ENCODE assay signal across 9 cellular contexts in the genomic region with DNA sequence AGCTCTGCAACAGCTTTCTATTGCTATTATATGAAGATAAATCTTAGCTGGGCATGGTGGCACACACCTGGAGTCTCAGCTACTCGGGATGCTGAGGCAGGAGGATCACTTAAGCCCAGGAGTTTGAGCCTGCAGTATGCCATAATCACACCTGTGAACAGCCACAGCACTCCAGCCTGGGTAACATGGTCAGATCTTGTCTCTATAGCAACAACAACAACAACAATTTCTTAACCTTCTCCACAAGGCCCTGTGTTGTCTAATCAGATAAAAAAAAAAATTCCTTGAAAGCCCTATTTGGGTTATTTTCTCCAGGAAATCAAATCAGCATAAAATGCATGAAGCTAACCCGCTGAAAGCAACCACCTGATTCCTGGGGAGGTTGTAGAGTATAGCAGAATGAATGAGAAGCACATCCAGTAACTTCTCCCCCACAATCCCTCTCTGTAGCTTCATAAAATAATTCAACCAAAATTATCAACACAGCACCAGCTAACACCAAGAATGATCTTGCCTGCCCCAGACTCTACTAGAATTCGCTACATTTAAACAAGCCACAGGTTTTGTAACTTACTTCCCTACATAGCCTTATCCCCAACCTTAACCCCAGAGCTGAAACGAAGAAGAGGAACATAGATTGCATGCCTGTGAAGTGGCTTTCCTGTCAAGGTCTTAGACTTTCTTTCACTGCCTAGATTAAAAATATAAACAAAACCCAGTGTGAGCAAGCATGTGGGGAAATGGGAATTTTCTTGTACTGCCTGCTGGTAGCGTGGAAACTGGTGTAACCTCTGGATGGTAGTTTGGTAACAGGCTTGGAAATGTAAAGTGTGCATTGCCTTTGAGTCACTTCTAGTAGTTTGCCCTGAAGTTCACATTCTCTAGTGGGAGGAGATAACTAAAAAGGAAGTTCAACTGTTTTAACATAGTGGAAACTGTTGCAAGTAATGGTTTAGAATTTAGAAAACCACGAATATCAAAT. TPM values are rescaled to one million over a fixed set of nuclear protein-coding genes. Genes with fewer than 3 reads are reported as not detected.
DNase-seq lines count a peak whose midpoint lies in the region; ATAC-seq and TF ChIP-seq lines count a peak whose summit lies in the region.
"Had no signal": no experiment of that assay in that cellular context is flagged by ENCODE, and none has a peak within 500 bp of the region (broad histone marks: within the 10 kb centered on the region; RNA-seq: fewer than 3 reads in every experiment).

No MANE protein-coding gene starts in this region.

- H3K27ac Mint-ChIP-seq in activated CD4-positive, alpha-beta memory T cell treated with anti-CD3 and anti-CD28 coated beads for 36 hours = peak overlapping the region; percentile 67
- peak overlapping the region; percentile 60 to 93 (median 87) for H3K27ac Mint-ChIP-seq in naive thymus-derived CD4-positive, alpha-beta T cell

- peak overlapping the region; percentile 42 for H3K27ac ChIP-seq in naive thymus-derived CD4-positive, alpha-beta T cell (ENCODE audit: low read depth, low read length)
- H3K27ac ChIP-seq in RWPE1 = no peak overlapping the region
- H3K27ac ChIP-seq: BLaER1 had no signal

- peaks cover 0 to 14% of the 10 kb centered on the region in 2 donors for H3K4me1 ChIP-seq in naive thymus-derived CD4-positive, alpha-beta T cell (ENCODE audit: control insufficient read depth in 2 of 2, insufficient read depth in 2 of 2, low read length in 2 of 2)
- H3K4me1 ChIP-seq: BLaER1 had no signal

- TF ChIP-seq CTCF in RWPE1 (conservative IDR thresholded peaks at IDR 0.05; ENCODE audit: low read depth) = no peak

- H3K4me3 ChIP-seq in naive thymus-derived CD4-positive, alpha-beta T cell (ENCODE audit: low read length) = no peak overlapping the region
- H3K4me3 ChIP-seq: BLaER1 had no signal

- H3K4me3 Mint-ChIP-seq in activated T-cell treated with anti-CD3 and anti-CD28 coated beads, Interleukin-2, amount 50 U/mL, for 4 hours = peak overlapping the region; percentile 4
- H3K4me3 Mint-ChIP-seq in activated CD4-positive, alpha-beta memory T cell treated with anti-CD3 and anti-CD28 coated beads for 36 hours = no peak overlapping the region
- peak overlapping the region in 9 of 10 donors; percentile 39 to 73 (median 48) for H3K4me3 Mint-ChIP-seq in naive thymus-derived CD4-positive, alpha-beta T cell

- ATAC-seq in activated T-cell treated with anti-CD3 and anti-CD28 coated beads, Interleukin-2, amount 50 U/mL, for 4 hours = peak; percentile 46 to 61
- peak; percentile 65 for ATAC-seq in HG03135 (IDR thresholded peaks at IDR 0.05; ENCODE audit: unreplicated experiment)
- ATAC-seq in naive thymus-derived CD4-positive, alpha-beta T cell = peak; percentile 86

- no peaks in the 10 kb centered on the region for H3K36me3 Mint-ChIP-seq in activated T-cell treated with anti-CD3 and anti-CD28 coated beads, Interleukin-2, amount 50 U/mL, for 4 hours (ENCODE audit: insufficient read depth)
- H3K36me3 Mint-ChIP-seq in activated CD4-positive, alpha-beta memory T cell treated with anti-CD3 and anti-CD28 coated beads for 36 hours = no peaks in the 10 kb centered on the region
- peaks cover 0 to 1% (median 0%) of the 10 kb centered on the region in 5 donors for H3K36me3 Mint-ChIP-seq in naive thymus-derived CD4-positive, alpha-beta T cell

- H3K27me3 ChIP-seq in naive thymus-derived CD4-positive, alpha-beta T cell (ENCODE audit: control insufficient read depth in 2 of 2, insufficient read depth in 2 of 2, low read length in 2 of 2) = no peaks in the 10 kb centered on the region
- H3K27me3 ChIP-seq: BLaER1 had no signal

- POLR2A ChIA-PET in activated CD4-positive, alpha-beta memory T cell treated with anti-CD3 and anti-CD28 coated beads for 36 hours (lab: Charles Lee) = interaction anchor here (0.6 to 0.8 kb wide), 2 partner anchors 8 to 45 kb away, joined by 3 read pairs; no protein-coding TSS in a partner anchor
- POLR2A ChIA-PET in naive thymus-derived CD4-positive, alpha-beta T cell (lab: Charles Lee) = interaction anchor here (0.6 kb wide), 2 partner anchors 40 to 155 kb away, joined by 3 read pairs; no protein-coding TSS in a partner anchor
- POLR2A ChIA-PET in RWPE1 (lab: Yijun Ruan, JAX; ENCODE audit: low non-redundant PET) = no interaction called here

- peaks cover under 1% of the 10 kb centered on the region for H3K9me3 Mint-ChIP-seq in activated T-cell treated with anti-CD3 and anti-CD28 coated beads, Interleukin-2, amount 50 U/mL, for 4 hours
- peaks cover under 1% of the 10 kb centered on the region for H3K9me3 Mint-ChIP-seq in activated CD4-positive, alpha-beta memory T cell treated with anti-CD3 and anti-CD28 coated beads for 36 hours
- peaks cover 0 to under 1% (median 0%) of the 10 kb centered on the region in 11 donors for H3K9me3 Mint-ChIP-seq in naive thymus-derived CD4-positive, alpha-beta T cell

- H3K27me3 Mint-ChIP-seq in activated T-cell treated with anti-CD3 and anti-CD28 coated beads, Interleukin-2, amount 50 U/mL, for 4 hours (ENCODE audit: low read depth) = no peaks in the 10 kb centered on the region
- peaks cover 1% of the 10 kb centered on the region for H3K27me3 Mint-ChIP-seq in activated CD4-positive, alpha-beta memory T cell treated with anti-CD3 and anti-CD28 coated beads for 36 hours
- peaks cover 0 to 5% (median 0%) of the 10 kb centered on the region in 5 donors for H3K27me3 Mint-ChIP-seq in naive thymus-derived CD4-positive, alpha-beta T cell

- H3K9me3 ChIP-seq in naive thymus-derived CD4-positive, alpha-beta T cell (ENCODE audit: control insufficient read depth in 2 of 3, low read length in 3 of 3) = no peaks in the 10 kb centered on the region
- H3K9me3 ChIP-seq: BLaER1 had no signal

- H3K4me1 Mint-ChIP-seq in activated T-cell treated with anti-CD3 and anti-CD28 coated beads, Interleukin-2, amount 50 U/mL, for 4 hours (ENCODE audit: low read depth) = peaks cover 25% of the 10 kb centered on the region
- H3K4me1 Mint-ChIP-seq in activated CD4-positive, alpha-beta memory T cell treated with anti-CD3 and anti-CD28 coated beads for 36 hours (ENCODE audit: low read depth) = peaks cover 25% of the 10 kb centered on the region
- H3K4me1 Mint-ChIP-seq in naive thymus-derived CD4-positive, alpha-beta T cell = peaks cover 12 to 34% (median 32%) of the 10 kb centered on the region in 7 donors

- CTCF ChIA-PET in activated CD4-positive, alpha-beta memory T cell treated with anti-CD3 and anti-CD28 coated beads for 36 hours (lab: Charles Lee) = interaction anchor here (1.5 kb wide), 1 partner anchor 30 kb away, joined by 3 read pairs; no protein-coding TSS in a partner anchor
- CTCF ChIA-PET in naive thymus-derived CD4-positive, alpha-beta T cell (lab: Charles Lee) = no interaction called here
- CTCF ChIA-PET in RWPE1 (lab: Yijun Ruan, JAX) = interaction anchor here (0.9 kb wide), 1 partner anchor 11 kb away, joined by 3 read pairs; no protein-coding TSS in a partner anchor

- intact Hi-C loops in activated CD4-positive, alpha-beta memory T cell treated with anti-CD3 and anti-CD28 coated beads for 36 hours (cut with micrococcal nuclease) = loop anchor here (1.0 to 2.0 kb wide), 3 partner anchors 17 to 59 kb away; no protein-coding TSS in a partner anchor
- intact Hi-C loops in naive thymus-derived CD4-positive, alpha-beta T cell (cut with micrococcal nuclease) = loop anchor here in 1 of 2 donors (5.0 to 10.0 kb wide), 2 partner anchors 1116 to 1867 kb away; no protein-coding TSS in a partner anchor

- H3K36me3 ChIP-seq in naive thymus-derived CD4-positive, alpha-beta T cell (ENCODE audit: control insufficient read depth in 2 of 3, insufficient read depth in 3 of 3, low read length in 3 of 3) = no peaks in the 10 kb centered on the region
- H3K36me3 ChIP-seq: BLaER1 had no signal

- no peak for DNase-seq in activated T-cell treated with anti-CD3 and anti-CD28 coated beads, Interleukin-2, amount 50 U/mL, for 4 hours
- no peak for DNase-seq in activated T-cell treated with anti-CD3 and anti-CD28 coated beads for 4 hours
- no peak for DNase-seq in activated CD4-positive, alpha-beta memory T cell treated with anti-CD3 and anti-CD28 coated beads for 36 hours
- peak in 7 of 9 donors; percentile 6 to 31 (median 25) for DNase-seq in naive thymus-derived CD4-positive, alpha-beta T cell
- DNase-seq in RWPE1 (ENCODE audit: low spot score) = no peak
- no peak for DNase-seq in stimulated activated CD4-positive, alpha-beta T cell treated with anti-CD3 and anti-CD28 coated beads, Interleukin-4, amount 100 ng/mL, for 4 hours
- DNase-seq in stimulated activated naive CD4-positive, alpha-beta T cell treated with Interleukin-2 at 50 U/mL for 16 hours (lab: John Stamatoyannopoulos, UW) = no peak

RNA-seq across cellular contexts. Expression of gene STK38L, which starts 6.0 kb away (rescaled TPM):
- 10 to 100 TPM; 20.0 to 22.4 (median 22.3) TPM for total RNA-seq in activated T-cell treated with anti-CD3 and anti-CD28 coated beads, Interleukin-2, amount 50 U/mL, for 4 hours
- total RNA-seq in activated CD4-positive, alpha-beta memory T cell treated with anti-CD3 and anti-CD28 coated beads for 36 hours = 10 to 100 TPM; 25.1 to 25.2 TPM
- total RNA-seq in naive thymus-derived CD4-positive, alpha-beta T cell = 10 to 100 TPM; 16.2 to 22.8 (median 21.2) TPM
- polyA plus RNA-seq in naive thymus-derived CD4-positive, alpha-beta T cell = 10 to 100 TPM in 1 of 2 donors, 1 to 10 TPM in 1; 7.2 to 11.2 TPM

Comparison
In these comparisons a context has a peak if more than half of its experiments do, and no peak if none do; other contexts are left out.
1. DNase-seq: peak in naive thymus-derived CD4-positive, alpha-beta T cell (7 of 9); none in activated T-cell treated with anti-CD3 and anti-CD28 coated beads, Interleukin-2, amount 50 U/mL, for 4 hours (single experiment), activated T-cell treated with anti-CD3 and anti-CD28 coated beads for 4 hours (single experiment), activated CD4-positive, alpha-beta memory T cell treated with anti-CD3 and anti-CD28 coated beads for 36 hours (single experiment), RWPE1 (single experiment), stimulated activated CD4-positive, alpha-beta T cell treated with anti-CD3 and anti-CD28 coated beads, Interleukin-4, amount 100 ng/mL, for 4 hours (0 of 2) and stimulated activated naive CD4-positive, alpha-beta T cell treated with Interleukin-2 at 50 U/mL for 16 hours (single experiment).
2. Peak in every context shown above with its lines, with median percentiles within 50 percentile points of each other: ATAC-seq.